ENCODE assay signal across 2 cellular contexts in genomic region chr20:9474835-9475413, GRCh38.
A peak's percentile ranks its signal among the peaks of the same experiment; 100 is the strongest.
TF ChIP-seq lines count a peak whose summit lies in the region.

No MANE protein-coding gene starts in this region.

TF ChIP-seq in IMR-90, 13 proteins besides CTCF, POLR2A, EP300 and RAD21:
- TF ChIP-seq CEBPB (IDR thresholded peaks at IDR 0.05; ENCODE audit: low read depth, low read length) (no peak), CHD1 (IDR thresholded peaks at IDR 0.05; ENCODE audit: low read depth, low read length) (no peak), USF2 (IDR thresholded peaks at IDR 0.05; ENCODE audit: low read depth, low read length) (no peak), BHLHE40 (IDR thresholded peaks at IDR 0.05; ENCODE audit: low read depth, low read length) (no peak), NFE2L2 (IDR thresholded peaks at IDR 0.05; ENCODE audit: low read depth, low read length) (no peak), SMC3 (IDR thresholded peaks at IDR 0.05; ENCODE audit: low read depth, low read length) (no peak)

TF ChIP-seq in SK-N-SH, 30 proteins besides CTCF, POLR2A, EP300 and RAD21:
- TF ChIP-seq FOSL2 (IDR thresholded peaks at IDR 0.05; ENCODE audit: borderline replicate concordance, low read depth) (peak; percentile 47; the same call in 1 of the 2 replicates), TCF12 (IDR thresholded peaks at IDR 0.05) (0 out of 2 replicates have a peak, but pooled peaks have one; percentile 27), EZH2phosphoT487 (IDR thresholded peaks at IDR 0.05; ENCODE audit: borderline replicate concordance, low read depth) (no peak)
